Comparison of ENCODE assay signal across 10 cellular contexts in genomic region chr10:119477444-119477843, GRCh38.
DNase-seq lines count a peak whose midpoint lies in the region; ATAC-seq and TF ChIP-seq lines count a peak whose summit lies in the region.
"Had no signal": no experiment of that assay in that cellular context is flagged by ENCODE, and none has a peak within 500 bp of the region (broad histone marks: within the 10 kb centered on the region; RNA-seq: fewer than 3 reads in every experiment).

No MANE protein-coding gene starts in this region.

- H3K4me3 Mint-ChIP-seq in activated CD8-positive, alpha-beta memory T cell treated with anti-CD3 and anti-CD28 coated beads, Interleukin-2, amount 10 ng/mL, durations not matched to agents 7 days and 5 days: no peak overlapping the region
- H3K4me3 Mint-ChIP-seq in MCF 10A (ENCODE audit: unreplicated experiment): no peak overlapping the region

- no peaks in the 10 kb centered on the region for H3K9me3 Mint-ChIP-seq in activated CD8-positive, alpha-beta memory T cell treated with anti-CD3 and anti-CD28 coated beads, Interleukin-2, amount 10 ng/mL, durations not matched to agents 7 days and 5 days (ENCODE audit: low read depth)
- H3K9me3 Mint-ChIP-seq in MCF 10A (ENCODE audit: unreplicated experiment): no peaks in the 10 kb centered on the region

- H3K27ac ChIP-seq in osteoblast (ENCODE audit: low read depth, low read length): no peak overlapping the region
- H3K27ac ChIP-seq in GM23248: no peak overlapping the region
- H3K27ac ChIP-seq: coronary artery had no signal

- no peak overlapping the region for H3K4me2 ChIP-seq in osteoblast (ENCODE audit: insufficient read depth, low read length)
- no peak overlapping the region for H3K4me2 ChIP-seq in GM23248 (ENCODE audit: unreplicated experiment)

- peaks cover 3% of the 10 kb centered on the region for H3K27me3 Mint-ChIP-seq in activated CD8-positive, alpha-beta memory T cell treated with anti-CD3 and anti-CD28 coated beads, Interleukin-2, amount 10 ng/mL, durations not matched to agents 7 days and 5 days
- peaks cover 84% of the 10 kb centered on the region for H3K27me3 Mint-ChIP-seq in MCF 10A (ENCODE audit: insufficient read depth, unreplicated experiment)

- H2AFZ ChIP-seq in osteoblast (ENCODE audit: low read length) (no peak overlapping the region), GM23248 (no peak overlapping the region)

- no peak for DNase-seq in activated CD8-positive, alpha-beta memory T cell treated with anti-CD3 and anti-CD28 coated beads, Interleukin-2, amount 10 ng/mL, durations not matched to agents 7 days and 5 days
- DNase-seq in activated CD8-positive, alpha-beta memory T cell treated with anti-CD3 and anti-CD28 coated beads for 24 hours: no peak
- DNase-seq in osteoblast (ENCODE audit: insufficient read length, low spot score, missing footprints) (peak; percentile 3), NCI-H2081 (lab: John Stamatoyannopoulos, UW) (no peak), GM23248 (no peak), MCF 10A (ENCODE audit: unreplicated experiment) (no peak)
- DNase-seq: head of caudate nucleus had no signal

- H3K79me2 ChIP-seq in osteoblast (ENCODE audit: insufficient read depth, low read length) (no peaks in the 10 kb centered on the region), GM23248 (ENCODE audit: insufficient read depth) (no peaks in the 10 kb centered on the region)

- no peaks in the 10 kb centered on the region for H3F3A ChIP-seq in GM23248 (ENCODE audit: insufficient read depth)

- H3K27ac Mint-ChIP-seq in activated CD8-positive, alpha-beta memory T cell treated with anti-CD3 and anti-CD28 coated beads, Interleukin-2, amount 10 ng/mL, durations not matched to agents 7 days and 5 days: peak overlapping the region; percentile 55
- H3K27ac Mint-ChIP-seq in MCF 10A (ENCODE audit: low read depth, unreplicated experiment): no peak overlapping the region

- H3K4me3 ChIP-seq in osteoblast (ENCODE audit: insufficient read depth, low read length) (no peak overlapping the region), GM23248 (no peak overlapping the region)
- H3K4me3 ChIP-seq: coronary artery had no signal

- H4K20me1 ChIP-seq in osteoblast (ENCODE audit: insufficient read depth, low read length) (no peaks in the 10 kb centered on the region), GM23248 (ENCODE audit: insufficient read depth) (no peaks in the 10 kb centered on the region)

- H3K27me3 ChIP-seq in osteoblast (ENCODE audit: insufficient read depth, low read length) (peaks cover 68% of the 10 kb centered on the region), GM23248 (replicated peaks; ENCODE audit: insufficient read depth) (peaks cover 40% of the 10 kb centered on the region)

- no peak for ATAC-seq in activated CD8-positive, alpha-beta memory T cell treated with anti-CD3 and anti-CD28 coated beads, Interleukin-2, amount 10 ng/mL, durations not matched to agents 7 days and 5 days
- ATAC-seq in GM21529 (IDR thresholded peaks at IDR 0.05; ENCODE audit: unreplicated experiment) (peak; percentile 71), HG03175 (IDR thresholded peaks at IDR 0.05; ENCODE audit: unreplicated experiment) (peak; percentile 46)

- intact Hi-C loops in MCF 10A (cut with micrococcal nuclease): no loop called here

- TF ChIP-seq CTCF in osteoblast (IDR thresholded peaks at IDR 0.05; ENCODE audit: extremely low read depth, low read depth, low read length) (no peak), MCF 10A (IDR thresholded peaks at IDR 0.05; ENCODE audit: unreplicated experiment) (no peak)

- no peak overlapping the region for H3K9ac ChIP-seq in GM23248

- no peaks in the 10 kb centered on the region for H3K9me2 ChIP-seq in GM23248 (ENCODE audit: insufficient read depth)

- no peaks in the 10 kb centered on the region for H3K36me3 Mint-ChIP-seq in activated CD8-positive, alpha-beta memory T cell treated with anti-CD3 and anti-CD28 coated beads, Interleukin-2, amount 10 ng/mL, durations not matched to agents 7 days and 5 days
- no peaks in the 10 kb centered on the region for H3K36me3 Mint-ChIP-seq in MCF 10A (ENCODE audit: insufficient read depth, unreplicated experiment)

- POLR2A ChIA-PET in MCF 10A (lab: Yijun Ruan, JAX): no interaction called here

- WGBS in GM23248 (ENCODE audit: low coverage in 1 of 2, low lambda C conversion rate in 2 of 2, missing lambda C conversion rate in 2 of 2), 2 experiments: 65 to 75% methylated on average over 3 of the region's 3 CpGs

- H3K9me3 ChIP-seq in osteoblast (ENCODE audit: low read depth, low read length) (no peaks in the 10 kb centered on the region), GM23248 (ENCODE audit: low read depth) (no peaks in the 10 kb centered on the region)

- H3K4me1 ChIP-seq in osteoblast (ENCODE audit: insufficient read depth, low read length) (no peaks in the 10 kb centered on the region), GM23248 (ENCODE audit: insufficient read depth) (no peaks in the 10 kb centered on the region)

- peaks cover 28% of the 10 kb centered on the region for H3K4me1 Mint-ChIP-seq in activated CD8-positive, alpha-beta memory T cell treated with anti-CD3 and anti-CD28 coated beads, Interleukin-2, amount 10 ng/mL, durations not matched to agents 7 days and 5 days
- peaks cover 5% of the 10 kb centered on the region for H3K4me1 Mint-ChIP-seq in MCF 10A (ENCODE audit: insufficient read depth, unreplicated experiment)

- in situ Hi-C loops in GM23248 (cut with MboI): no loop called here

- no TSS peak for BruUV-seq in MCF 10A (replicated peaks; lab: Mats Ljungman, UMichigan)

- CTCF ChIA-PET in activated CD8-positive, alpha-beta memory T cell treated with anti-CD3 and anti-CD28 coated beads, Interleukin-2, amount 10 ng/mL, durations not matched to agents 7 days and 5 days (lab: Charles Lee): interaction anchor here (0.7 to 4.7 kb wide), 3 partner anchors 11 to 115 kb away, joined by 3 to 29 read pairs (median 6); partner anchors contain the start of gene RGS10
- CTCF ChIA-PET in MCF 10A (lab: Yijun Ruan, JAX): no interaction called here

- H3K36me3 ChIP-seq in osteoblast (ENCODE audit: insufficient read depth, low read length) (no peaks in the 10 kb centered on the region), GM23248 (ENCODE audit: low read depth) (no peaks in the 10 kb centered on the region)
